1 cellular context compared by ENCODE assay signal in genomic region chr15:75661779-75662140, GRCh38.
TF ChIP-seq lines count a peak whose summit lies in the region.

No MANE protein-coding gene starts in this region.

TF ChIP-seq in HepG2, 621 proteins besides CTCF, POLR2A, EP300 and RAD21:
- no peak for TF ChIP-seq ZNF816 (CRISPR knock-in tag; IDR thresholded peaks at IDR 0.05; ENCODE audit: borderline replicate concordance)
- TF ChIP-seq ZNF121 (CRISPR knock-in tag; IDR thresholded peaks at IDR 0.05), result no peak
- no peak for TF ChIP-seq MLXIP (CRISPR knock-in tag; IDR thresholded peaks at IDR 0.05; ENCODE audit: borderline replicate concordance)
- no peak for TF ChIP-seq PCBP1 (IDR thresholded peaks at IDR 0.05; ENCODE audit: borderline replicate concordance, low read depth, low read length)
- TF ChIP-seq ZBTB26 (CRISPR knock-in tag; IDR thresholded peaks at IDR 0.05; ENCODE audit: borderline replicate concordance), result no peak
- TF ChIP-seq FUBP1 (CRISPR knock-in tag; IDR thresholded peaks at IDR 0.05; ENCODE audit: borderline replicate concordance), result no peak
- TF ChIP-seq FOXA3 (CRISPR knock-in tag; IDR thresholded peaks at IDR 0.05), result no peak
- TF ChIP-seq ZNF256 (CRISPR knock-in tag; conservative IDR thresholded peaks at IDR 0.05), result no peak
- no peak for TF ChIP-seq ZNF350 (CRISPR knock-in tag; IDR thresholded peaks at IDR 0.05; ENCODE audit: borderline replicate concordance, low read depth)
- TF ChIP-seq ZNF484 (CRISPR knock-in tag; IDR thresholded peaks at IDR 0.05; ENCODE audit: borderline replicate concordance, low read depth), result no peak
- TF ChIP-seq NKX3-1 (CRISPR knock-in tag; IDR thresholded peaks at IDR 0.05), result no peak
- TF ChIP-seq ZHX1 (CRISPR knock-in tag; IDR thresholded peaks at IDR 0.05; ENCODE audit: low read depth), result no peak
- no peak for TF ChIP-seq YY1 (IDR thresholded peaks at IDR 0.05; ENCODE audit: insufficient read depth, insufficient replicate concordance, low read depth, low read length)
- no peak for TF ChIP-seq ZFP91 (CRISPR knock-in tag; IDR thresholded peaks at IDR 0.05; ENCODE audit: borderline replicate concordance)
- no peak for TF ChIP-seq ZNF264 (CRISPR knock-in tag; IDR thresholded peaks at IDR 0.05)
- TF ChIP-seq PAX8 (CRISPR knock-in tag; IDR thresholded peaks at IDR 0.05; ENCODE audit: borderline replicate concordance), result no peak
- TF ChIP-seq CHCHD3 (CRISPR knock-in tag; IDR thresholded peaks at IDR 0.05), result no peak
- TF ChIP-seq SMAD1 (CRISPR knock-in tag; IDR thresholded peaks at IDR 0.05; ENCODE audit: borderline replicate concordance, low read depth), result no peak
- TF ChIP-seq PAXIP1 (CRISPR knock-in tag; conservative IDR thresholded peaks at IDR 0.05), result no peak
